In the genomic region with DNA sequence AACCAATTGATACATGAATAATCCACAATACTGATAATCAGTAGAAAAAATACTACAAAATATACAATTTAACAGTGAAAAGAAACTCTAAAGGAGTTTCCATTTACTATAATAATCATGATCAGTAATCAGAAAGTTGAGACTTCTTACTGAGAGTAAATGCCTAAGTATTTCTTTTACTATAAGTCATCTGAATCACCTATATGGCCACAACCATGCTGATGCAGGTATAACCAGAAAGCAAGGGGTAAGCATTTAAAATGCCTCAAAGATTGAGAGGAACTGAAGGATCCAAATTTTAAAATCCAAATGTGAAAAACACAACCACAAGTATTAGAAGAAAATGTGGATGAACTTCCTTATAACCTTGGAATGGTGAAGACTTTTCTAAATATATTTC, we compare ENCODE assay signal across 22 cellular contexts. TPM values are rescaled to one million over a fixed set of nuclear protein-coding genes. Genes with fewer than 3 reads are reported as not detected.
DNase-seq lines count a peak whose midpoint lies in the region; ATAC-seq, FAIRE-seq and TF ChIP-seq lines count a peak whose summit lies in the region.
"Had no signal": no experiment of that assay in that cellular context is flagged by ENCODE, and none has a peak within 500 bp of the region (broad histone marks: within the 10 kb centered on the region; RNA-seq: fewer than 3 reads in every experiment).

No MANE protein-coding gene starts in this region.

- peaks cover 18% of the 10 kb centered on the region for H3K4me1 ChIP-seq in GM12878 (ENCODE audit: control insufficient read depth, insufficient read depth, low read length)

- no peak for TF ChIP-seq RAD21 in GM12878 (IDR thresholded peaks at IDR 0.05; ENCODE audit: insufficient read depth, low read depth, low read length)

- RAD21 ChIA-PET in GM12878 (lab: Charles Lee; ENCODE audit: unreplicated experiment), result no interaction called here

- no peak for FAIRE-seq in GM12878 (lab: Jason Lieb, UNC)

- no peaks in the 10 kb centered on the region for H3K27me3 Mint-ChIP-seq in activated naive CD4-positive, alpha-beta T cell treated with anti-CD3 and anti-CD28 coated beads for 36 hours (ENCODE audit: low read depth)

- H3K79me2 ChIP-seq in SU-DHL-6 (ENCODE audit: insufficient read depth, low read length), result peaks cover 100% of the 10 kb centered on the region
- H3K79me2 ChIP-seq in GM12878 (ENCODE audit: control insufficient read depth, insufficient read depth, low read length), result peaks cover 88% of the 10 kb centered on the region

- H2AFZ ChIP-seq in SU-DHL-6 (ENCODE audit: low read depth, low read length, severe bottlenecking) (no peak overlapping the region), GM12878 (ENCODE audit: control insufficient read depth, low read depth, low read length) (no peak overlapping the region)

- peaks cover 3% of the 10 kb centered on the region for H3K36me3 Mint-ChIP-seq in activated naive CD4-positive, alpha-beta T cell treated with anti-CD3 and anti-CD28 coated beads for 36 hours (ENCODE audit: low read depth)
- peaks cover 16% of the 10 kb centered on the region for H3K36me3 Mint-ChIP-seq in stimulated activated effector memory CD8-positive, alpha-beta T cell treated with anti-CD3 and anti-CD28 coated beads, Interleukin-12 subunit alpha, Interleukin-12 subunit beta, amount 100 ng/mL, for 72 hours

- peak; percentile 36; the same call in 2 of the 3 replicates for ATAC-seq in GM12878
- peak; percentile 36 for ATAC-seq in stimulated activated effector memory CD8-positive, alpha-beta T cell treated with anti-CD3 and anti-CD28 coated beads, Interleukin-12 subunit alpha, Interleukin-12 subunit beta, amount 100 ng/mL, for 72 hours
- no peak for ATAC-seq in esophagus mucosa
- ATAC-seq: left lung, SK-N-SH treated with all-trans-retinoic acid at 6 μM for 48 hours had no signal

- no peak overlapping the region for H3K9ac ChIP-seq in SU-DHL-6 (ENCODE audit: low read length)
- H3K9ac ChIP-seq in GM12878 (ENCODE audit: control insufficient read depth, insufficient read depth, low read length), result no peak overlapping the region

- in situ Hi-C loops in GM12878 (cut with MboI), result no loop called here

- H3K9me2 ChIP-seq in SU-DHL-6 (replicated peaks; ENCODE audit: insufficient read depth, low read length), result no peaks in the 10 kb centered on the region

- TF ChIP-seq EP300 in GM12878 (IDR thresholded peaks at IDR 0.05; ENCODE audit: borderline replicate concordance in 1 of 2, control insufficient read depth in 1 of 2, low read depth in 2 of 2, low read length in 2 of 2), result no peak

- H3K36me3 ChIP-seq in SU-DHL-6 (ENCODE audit: low read length) (no peaks in the 10 kb centered on the region; the same call in 1 of the 2 replicates), GM12878 (ENCODE audit: control insufficient read depth in 2 of 2, insufficient read depth in 2 of 2, low read length in 1 of 2) (no peaks in the 10 kb centered on the region)
- H3K36me3 ChIP-seq: ascending aorta, left lung, thoracic aorta had no signal

- H3K4me1 Mint-ChIP-seq in activated naive CD4-positive, alpha-beta T cell treated with anti-CD3 and anti-CD28 coated beads for 36 hours (ENCODE audit: low read depth), result peaks cover 78% of the 10 kb centered on the region
- H3K4me1 Mint-ChIP-seq in stimulated activated effector memory CD8-positive, alpha-beta T cell treated with anti-CD3 and anti-CD28 coated beads, Interleukin-12 subunit alpha, Interleukin-12 subunit beta, amount 100 ng/mL, for 72 hours, result peaks cover 66% of the 10 kb centered on the region

- H3K27me3 ChIP-seq in SU-DHL-6 (ENCODE audit: low read length) (no peaks in the 10 kb centered on the region), GM12878 (replicated peaks in 1 of 2; ENCODE audit: control insufficient read depth in 2 of 2, insufficient read depth in 2 of 2, low read length in 1 of 2) (no peaks in the 10 kb centered on the region)
- H3K27me3 ChIP-seq: ascending aorta, left lung had no signal

- peak overlapping the region; percentile 54; the same call in 1 of the 2 replicates for H3K27ac ChIP-seq in SU-DHL-6 (ENCODE audit: low read depth, low read length)
- no peak overlapping the region for H3K27ac ChIP-seq in GM12878 (ENCODE audit: control insufficient read depth, insufficient read depth)
- H3K27ac ChIP-seq: ascending aorta, thoracic aorta had no signal

- TF ChIP-seq CTCF in SU-DHL-6 (IDR thresholded peaks at IDR 0.05; ENCODE audit: insufficient read depth, low read length, poor library complexity, severe bottlenecking), result no peak
- no peak for TF ChIP-seq CTCF in GM12878 (IDR thresholded peaks at IDR 0.05 in 2 of 3, conservative IDR thresholded peaks at IDR 0.05 in 1 of 3; ENCODE audit: control insufficient read depth in 2 of 3, extremely low read depth in 1 of 3, insufficient read depth in 1 of 3, low read depth in 3 of 3, low read length in 3 of 3)

- H3K27ac Mint-ChIP-seq in activated naive CD4-positive, alpha-beta T cell treated with anti-CD3 and anti-CD28 coated beads for 36 hours, result peak overlapping the region; percentile 96
- H3K27ac Mint-ChIP-seq in stimulated activated effector memory CD8-positive, alpha-beta T cell treated with anti-CD3 and anti-CD28 coated beads, Interleukin-12 subunit alpha, Interleukin-12 subunit beta, amount 100 ng/mL, for 72 hours, result peak overlapping the region; percentile 93

- H4K20me1 ChIP-seq in SU-DHL-6 (ENCODE audit: low read depth, low read length) (peaks cover 27% of the 10 kb centered on the region; the same call in 1 of the 2 replicates), GM12878 (ENCODE audit: control insufficient read depth, insufficient read depth) (no peaks in the 10 kb centered on the region)

- CTCF ChIA-PET in activated naive CD4-positive, alpha-beta T cell treated with anti-CD3 and anti-CD28 coated beads for 36 hours (lab: Charles Lee), result no interaction called here
- CTCF ChIA-PET in GM12878 (lab: Yijun Ruan, JAX), result interaction anchor here (0.6 kb wide), 1 partner anchor 12 kb away, joined by 5 read pairs; no protein-coding TSS in a partner anchor

- no peaks in the 10 kb centered on the region for H3K9me3 Mint-ChIP-seq in activated naive CD4-positive, alpha-beta T cell treated with anti-CD3 and anti-CD28 coated beads for 36 hours
- no peaks in the 10 kb centered on the region for H3K9me3 Mint-ChIP-seq in stimulated activated effector memory CD8-positive, alpha-beta T cell treated with anti-CD3 and anti-CD28 coated beads, Interleukin-12 subunit alpha, Interleukin-12 subunit beta, amount 100 ng/mL, for 72 hours

- H3K4me2 ChIP-seq in SU-DHL-6 (ENCODE audit: low read depth, low read length, poor library complexity, severe bottlenecking) (peak overlapping the region; percentile 54), GM12878 (ENCODE audit: control insufficient read depth, insufficient read depth) (no peak overlapping the region)

- BruUV-seq in GM12878 (replicated peaks; lab: Mats Ljungman, UMichigan), result no TSS peak

- TF ChIP-seq POLR2A in GM12878 (IDR thresholded peaks at IDR 0.05; ENCODE audit: low read depth, low read length), result no peak

- SMC1A ChIA-PET in GM12878 (lab: Charles Lee; ENCODE audit: uncharacterized antibody, unreplicated experiment), result interaction anchor here (1.0 to 2.6 kb wide), 2 partner anchors 14 to 21 kb away, joined by 3 to 10 read pairs; no protein-coding TSS in a partner anchor

- peaks cover 14% of the 10 kb centered on the region for H3F3A ChIP-seq in SU-DHL-6 (ENCODE audit: insufficient read depth)

- DNase-seq in activated naive CD4-positive, alpha-beta T cell treated with anti-CD3 and anti-CD28 coated beads for 36 hours, result no peak
- DNase-seq in activated naive CD4-positive, alpha-beta T cell treated with Interleukin-2 at 50 U/mL for 16 hours, result no peak
- DNase-seq in GM12878 (ENCODE audit: low read depth, low spot score) (no peak), activated gamma-delta T cell (lab: John Stamatoyannopoulos, UW) (no peak), SW 1271 (lab: John Stamatoyannopoulos, UW) (no peak)
- DNase-seq in stimulated activated effector memory CD8-positive, alpha-beta T cell treated with anti-CD3 and anti-CD28 coated beads, Interleukin-12 subunit alpha, Interleukin-12 subunit beta, amount 100 ng/mL, for 72 hours (ENCODE audit: low spot score in 2 of 2), result no peak
- DNase-seq: activated CD4-positive, alpha-beta T cell treated with anti-CD3 and anti-CD28 coated beads, Interleukin-2, amount 50 U/mL, for 4 hours; cerebellar nuclear complex; DND-41; effector CD8-positive, alpha-beta T cell; HCEC 1CT; left lung; midbrain; MV-4-11; NCI-H2029 treated with DMSO at 0.1 percent for 48 hours; RPMI8226; stimulated activated CD8-positive, alpha-beta memory T cell treated with anti-CD3 and anti-CD28 coated beads, Interleukin-4, amount 100 ng/mL, for 48 hours had no signal

- peak overlapping the region; percentile 78 for H3K4me3 Mint-ChIP-seq in activated naive CD4-positive, alpha-beta T cell treated with anti-CD3 and anti-CD28 coated beads for 36 hours
- H3K4me3 Mint-ChIP-seq in stimulated activated effector memory CD8-positive, alpha-beta T cell treated with anti-CD3 and anti-CD28 coated beads, Interleukin-12 subunit alpha, Interleukin-12 subunit beta, amount 100 ng/mL, for 72 hours, result peak overlapping the region; percentile 71

- no peak overlapping the region for H3K4me3 ChIP-seq in SU-DHL-6 (ENCODE audit: insufficient read depth, low read length, poor library complexity, severe bottlenecking)
- no peak overlapping the region for H3K4me3 ChIP-seq in GM12878
- H3K4me3 ChIP-seq: ascending aorta, left lung, thoracic aorta had no signal

- POLR2A ChIA-PET in GM12878 (lab: Charles Lee), result no interaction called here

- intact Hi-C loops in activated naive CD4-positive, alpha-beta T cell treated with anti-CD3 and anti-CD28 coated beads for 36 hours (cut with micrococcal nuclease), result loop anchor here (2.0 kb wide), 1 partner anchor 80 kb away; no protein-coding TSS in a partner anchor
- intact Hi-C loops in GM12878 (cut with micrococcal nuclease; ENCODE audit: unreplicated experiment), result no loop called here

- no peaks in the 10 kb centered on the region for H3K9me3 ChIP-seq in SU-DHL-6 (ENCODE audit: insufficient read depth, low read length)
- peaks cover 8% of the 10 kb centered on the region for H3K9me3 ChIP-seq in GM12878 (replicated peaks; ENCODE audit: control insufficient read depth, insufficient read depth, low read length)
- H3K9me3 ChIP-seq: ascending aorta, left lung, thoracic aorta had no signal

RNA-seq across cellular contexts. Expression of gene CDK17, which starts 23.4 kb away (rescaled TPM):
- total RNA-seq in activated naive CD4-positive, alpha-beta T cell treated with anti-CD3 and anti-CD28 coated beads for 36 hours, result 10 to 100 TPM; 41.4 to 45.8 TPM
- 336 and 338 TPM in 2 replicates for total RNA-seq in GM12878 (2013; cell fraction: nucleolus; rRNA removed)
- total RNA-seq in GM12878 (2014; rRNA removed) (20.7 and 27.2 TPM in 2 replicates), GM12878 (2014; rRNA removed; fragmentation: Illumina TruSeq; extraction: Trizol) (30.7 and 35.2 TPM in 2 replicates), GM12878 (2021) (22.5 and 24.1 TPM in 2 replicates), esophagus mucosa (16.7 TPM)
- 7.0 TPM for polyA plus RNA-seq in GM12878 (2011; ENCODE audit: low read depth)
- polyA plus RNA-seq in GM12878 (2011; rRNA removed) (45.6 and 58.6 TPM in 2 replicates), GM12878 (2014; fragmentation: Illumina TruSeq; extraction: Trizol) (25.2 and 51.7 TPM in 2 replicates), GM12878 (2014; fragmentation: Nextera tagmentation; extraction: Ambion mirVana) (1 to 10 TPM; 5.6 to 6.1 TPM), GM12878 (2014; rRNA removed) (10.3 and 14.6 TPM in 2 replicates), GM12878 (2016; fragmentation: Nextera tagmentation; extraction: Ambion mirVana) (10 to 100 TPM; 15.9 to 16.0 TPM)
- polyA plus RNA-seq in GM12878 (2011; cell fraction: cytosol; rRNA removed), result 15.6 and 23.9 TPM in 2 replicates
- 35.5 and 43.7 TPM in 2 replicates for polyA plus RNA-seq in GM12878 (2011; cell fraction: nucleus; rRNA removed)
- polyA plus RNA-seq in GM12878 (2012), result 11.3 and 18.1 TPM in 2 replicates
- polyA minus RNA-seq in GM12878 (2011; rRNA and poly(A)+ RNA removed), result 94.9 and 124 TPM in 2 replicates
- 39.3 and 40.5 TPM in 2 replicates for polyA minus RNA-seq in GM12878 (2011; cell fraction: cytosol; rRNA and poly(A)+ RNA removed)
- 120 and 158 TPM in 2 replicates for polyA minus RNA-seq in GM12878 (2011; cell fraction: nucleus; rRNA and poly(A)+ RNA removed)
